28 cellular contexts compared by ENCODE assay signal in the genomic region with DNA sequence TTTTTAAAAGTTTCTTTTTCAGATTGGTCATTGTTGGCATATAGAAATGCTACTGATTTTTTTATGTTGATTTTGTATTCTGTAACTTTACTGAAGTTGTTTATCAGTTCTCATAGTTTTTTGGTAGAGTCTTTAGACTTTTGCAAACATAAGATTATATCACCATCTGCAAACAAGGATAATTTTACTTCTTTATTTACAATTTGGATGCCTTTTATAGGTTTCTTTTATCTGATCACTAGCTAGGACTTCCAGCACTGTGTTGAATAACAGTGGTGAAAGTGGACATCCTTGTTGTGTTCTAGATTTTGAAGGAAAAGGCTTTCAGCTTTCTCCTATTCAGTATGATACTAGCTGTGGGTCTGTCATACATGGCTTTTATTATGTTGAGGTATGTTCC.
"Had no signal": no experiment of that assay in that cellular context is flagged by ENCODE, and none has a peak within 500 bp of the region (broad histone marks: within the 10 kb centered on the region; RNA-seq: fewer than 3 reads in every experiment).

No MANE protein-coding gene starts in this region.

- H3K4me3 ChIP-seq: neural progenitor cell, ovary, psoas muscle, right lobe of liver, sigmoid colon, stomach, thoracic aorta, thyroid gland, tibial nerve, upper lobe of left lung, vagina had no signal

- H3K4me1 ChIP-seq: parathyroid adenoma, right lobe of liver, thyroid gland, tibial nerve had no signal

- H3K9ac ChIP-seq: neural progenitor cell, parathyroid adenoma had no signal

- H3K4me3 Mint-ChIP-seq: nephron; neural progenitor cell; stimulated activated effector memory CD8-positive, alpha-beta T cell treated with anti-CD3 and anti-CD28 coated beads, Interleukin-12 subunit alpha, Interleukin-12 subunit beta, amount 100 ng/mL, for 72 hours; stimulated activated naive B cell treated with anti-CD40 and anti-IgM and Interleukin-4, amounts not matched to agents 10 μg/mL and 1 μg/mL and 100 μg/mL, for 72 hours; stimulated activated naive CD8-positive, alpha-beta T cell treated with anti-CD3 and anti-CD28 coated beads, Interleukin-15, Interleukin-2, amounts not matched to agents 100 ng/mL and 50 ng/mL, for 24 hours had no signal

- H3K27ac Mint-ChIP-seq: nephron; neural progenitor cell; progenitor cell of endocrine pancreas; stimulated activated effector memory CD8-positive, alpha-beta T cell treated with anti-CD3 and anti-CD28 coated beads, Interleukin-12 subunit alpha, Interleukin-12 subunit beta, amount 100 ng/mL, for 72 hours; stimulated activated naive B cell treated with anti-CD40 and anti-IgM and Interleukin-4, amounts not matched to agents 10 μg/mL and 1 μg/mL and 100 μg/mL, for 72 hours; stimulated activated naive CD8-positive, alpha-beta T cell treated with anti-CD3 and anti-CD28 coated beads, Interleukin-15, Interleukin-2, amounts not matched to agents 100 ng/mL and 50 ng/mL, for 24 hours had no signal

- FAIRE-seq: small intestine, urothelium cell line had no signal

- H3K9me3 ChIP-seq: ovary, psoas muscle, right lobe of liver, sigmoid colon, stomach, thoracic aorta, thyroid gland, upper lobe of left lung, vagina had no signal

- H3K27ac ChIP-seq: neural progenitor cell, ovary, parathyroid adenoma, psoas muscle, right lobe of liver, sigmoid colon, stomach, thoracic aorta, thyroid gland, tibial nerve, upper lobe of left lung, vagina had no signal

- DNase-seq: occipital lobe; ovary; posterior cingulate gyrus; psoas muscle; right cardiac atrium; right lobe of liver; sigmoid colon; small intestine; stimulated activated CD4-positive, alpha-beta T cell treated with anti-CD3 and anti-CD28 coated beads, Interleukin-15, amount 100 ng/mL, for 24 hours; stimulated activated CD4-positive, alpha-beta T cell treated with anti-CD3 and anti-CD28 coated beads, Interleukin-2, amount 100 ng/mL, for 24 hours; stimulated activated CD4-positive, alpha-beta T cell treated with anti-CD3 and anti-CD28 coated beads, Interleukin-2, amount 100 ng/mL, for 48 hours; stimulated activated CD4-positive, alpha-beta T cell treated with anti-CD3 and anti-CD28 coated beads, Interleukin-4, amount 100 ng/mL, for 24 hours; stimulated activated naive B cell treated with anti-CD40 and anti-IgM and Interleukin-4, amounts not matched to agents 10 μg/mL and 1 μg/mL and 100 μg/mL, for 72 hours; stimulated activated naive CD4-positive, alpha-beta T cell treated with Interleukin-2 at 50 U/mL for 16 hours; stomach; thyroid gland; trophoblast cell; upper lobe of left lung had no signal

- ATAC-seq: psoas muscle; right cardiac atrium; right lobe of liver; stimulated activated effector memory CD8-positive, alpha-beta T cell treated with anti-CD3 and anti-CD28 coated beads, Interleukin-12 subunit alpha, Interleukin-12 subunit beta, amount 100 ng/mL, for 72 hours; stimulated activated naive B cell treated with anti-CD40 and anti-IgM and Interleukin-4, amounts not matched to agents 10 μg/mL and 1 μg/mL and 100 μg/mL, for 72 hours had no signal

- H3K36me3 ChIP-seq: neural progenitor cell, ovary, right lobe of liver, sigmoid colon, stomach, thoracic aorta, thyroid gland, tibial nerve, upper lobe of left lung, vagina had no signal

- H3K27me3 Mint-ChIP-seq: progenitor cell of endocrine pancreas; stimulated activated naive B cell treated with anti-CD40 and anti-IgM and Interleukin-4, amounts not matched to agents 10 μg/mL and 1 μg/mL and 100 μg/mL, for 72 hours; stimulated activated naive CD8-positive, alpha-beta T cell treated with anti-CD3 and anti-CD28 coated beads, Interleukin-15, Interleukin-2, amounts not matched to agents 100 ng/mL and 50 ng/mL, for 24 hours had no signal

- H3K27me3 ChIP-seq: neural progenitor cell, ovary, right lobe of liver, sigmoid colon, stomach, thyroid gland, tibial nerve, upper lobe of left lung, vagina had no signal

- H3K36me3 Mint-ChIP-seq: neural progenitor cell; stimulated activated effector memory CD8-positive, alpha-beta T cell treated with anti-CD3 and anti-CD28 coated beads, Interleukin-12 subunit alpha, Interleukin-12 subunit beta, amount 100 ng/mL, for 72 hours had no signal
